In genomic region chr7:97269741-97270140, GRCh38 we compare ENCODE assay signal across 28 cellular contexts.
DNase-seq lines count a peak whose midpoint lies in the region; ATAC-seq lines count a peak whose summit lies in the region.
"Had no signal": no experiment of that assay in that cellular context is flagged by ENCODE, and none has a peak within 500 bp of the region (broad histone marks: within the 10 kb centered on the region; RNA-seq: fewer than 3 reads in every experiment).

No MANE protein-coding gene starts in this region.

- no peak overlapping the region for H3K4me3 ChIP-seq in naive thymus-derived CD4-positive, alpha-beta T cell (ENCODE audit: low read length)
- H3K4me3 ChIP-seq: gastrocnemius medialis, lower lobe of right lung, uterus had no signal

- H3K27me3 ChIP-seq in naive thymus-derived CD4-positive, alpha-beta T cell (ENCODE audit: control insufficient read depth in 2 of 2, insufficient read depth in 2 of 2, low read length in 2 of 2) = no peaks in the 10 kb centered on the region
- H3K27me3 ChIP-seq: gastrocnemius medialis, neutrophil, uterus had no signal

- peak; percentile 90 for DNase-seq in LHCN-M2 (ENCODE audit: low read depth)
- peak; percentile 52 for DNase-seq in dermis blood vessel endothelial cell
- DNase-seq in iris pigment epithelial cell (ENCODE audit: low read depth) = peak; percentile 52
- DNase-seq in smooth muscle cell of the brain vasculature (ENCODE audit: low read depth, low spot score) = peak; percentile 17
- DNase-seq in naive thymus-derived CD4-positive, alpha-beta T cell = no peak
- DNase-seq in NCI-H226 = no peak
- DNase-seq: activated CD4-positive, CD25-positive, alpha-beta regulatory T cell treated with anti-CD3 and anti-CD28 coated beads, Interleukin-2, amount 50 U/mL, for 72 hours; activated CD8-positive, alpha-beta T cell treated with anti-CD3 and anti-CD28 coated beads, Interleukin-2, amount 10 ng/mL, durations not matched to agents 7 days and 5 days; activated effector memory CD4-positive, alpha-beta T cell treated with Interleukin-2 at 50 U/mL for 16 hours; activated naive CD8-positive, alpha-beta T cell treated with anti-CD3 and anti-CD28 coated beads for 36 hours; activated T-cell treated with anti-CD3 and anti-CD28 coated beads for 4 hours; cerebellar nuclear complex; gastrocnemius medialis; hippocampal formation; islet precursor cell; lower lobe of right lung; NCI-H2081; NCI-H446; small intestine; stimulated activated CD4-positive, alpha-beta T cell treated with anti-CD3 and anti-CD28 coated beads, Interleukin-4, amount 100 ng/mL, for 1 hour; stimulated activated naive B cell treated with anti-CD40 and anti-IgM and Interleukin-4, amounts not matched to agents 10 μg/mL and 1 μg/mL and 100 μg/mL, for 72 hours; T-helper 1 cell; uterus had no signal

- H3K9me3 Mint-ChIP-seq in naive thymus-derived CD4-positive, alpha-beta T cell = peaks cover 0 to 7% (median 0%) of the 10 kb centered on the region in 11 donors
- H3K9me3 Mint-ChIP-seq: activated naive CD8-positive, alpha-beta T cell treated with anti-CD3 and anti-CD28 coated beads for 36 hours had no signal

- H3K36me3 ChIP-seq in naive thymus-derived CD4-positive, alpha-beta T cell (ENCODE audit: control insufficient read depth in 2 of 3, insufficient read depth in 3 of 3, low read length in 3 of 3) = no peaks in the 10 kb centered on the region
- H3K36me3 ChIP-seq: gastrocnemius medialis, lower lobe of right lung, neutrophil, uterus had no signal

- no peak overlapping the region for H3K27ac Mint-ChIP-seq in naive thymus-derived CD4-positive, alpha-beta T cell
- H3K27ac Mint-ChIP-seq: activated CD8-positive, alpha-beta T cell treated with anti-CD3 and anti-CD28 coated beads, Interleukin-2, amount 10 ng/mL, durations not matched to agents 7 days and 5 days; activated naive CD8-positive, alpha-beta T cell treated with anti-CD3 and anti-CD28 coated beads for 36 hours; CD14-positive monocyte; progenitor cell of endocrine pancreas; stimulated activated naive B cell treated with anti-CD40 and anti-IgM and Interleukin-4, amounts not matched to agents 10 μg/mL and 1 μg/mL and 100 μg/mL, for 72 hours had no signal

- no peak overlapping the region for H3K4me3 Mint-ChIP-seq in naive thymus-derived CD4-positive, alpha-beta T cell
- H3K4me3 Mint-ChIP-seq: activated CD8-positive, alpha-beta T cell treated with anti-CD3 and anti-CD28 coated beads, Interleukin-2, amount 10 ng/mL, durations not matched to agents 7 days and 5 days; activated naive CD8-positive, alpha-beta T cell treated with anti-CD3 and anti-CD28 coated beads for 36 hours; CD14-positive monocyte; stimulated activated naive B cell treated with anti-CD40 and anti-IgM and Interleukin-4, amounts not matched to agents 10 μg/mL and 1 μg/mL and 100 μg/mL, for 72 hours had no signal

- H3K4me1 ChIP-seq in naive thymus-derived CD4-positive, alpha-beta T cell (ENCODE audit: control insufficient read depth in 2 of 2, insufficient read depth in 2 of 2, low read length in 2 of 2) = no peaks in the 10 kb centered on the region
- H3K4me1 ChIP-seq: gastrocnemius medialis, lower lobe of right lung, uterus had no signal

- POLR2A ChIA-PET in naive thymus-derived CD4-positive, alpha-beta T cell (lab: Charles Lee) = no interaction called here

- H3K27me3 Mint-ChIP-seq in naive thymus-derived CD4-positive, alpha-beta T cell = peaks cover 0 to 23% (median 8%) of the 10 kb centered on the region in 5 donors
- H3K27me3 Mint-ChIP-seq: activated naive CD8-positive, alpha-beta T cell treated with anti-CD3 and anti-CD28 coated beads for 36 hours; progenitor cell of endocrine pancreas; stimulated activated naive B cell treated with anti-CD40 and anti-IgM and Interleukin-4, amounts not matched to agents 10 μg/mL and 1 μg/mL and 100 μg/mL, for 72 hours had no signal

- H3K4me1 Mint-ChIP-seq in naive thymus-derived CD4-positive, alpha-beta T cell = no peaks in the 10 kb centered on the region
- H3K4me1 Mint-ChIP-seq: activated naive CD8-positive, alpha-beta T cell treated with anti-CD3 and anti-CD28 coated beads for 36 hours; CD14-positive monocyte; stimulated activated naive B cell treated with anti-CD40 and anti-IgM and Interleukin-4, amounts not matched to agents 10 μg/mL and 1 μg/mL and 100 μg/mL, for 72 hours had no signal

- intact Hi-C loops in naive thymus-derived CD4-positive, alpha-beta T cell (cut with micrococcal nuclease) = no loop called here

- CTCF ChIA-PET in naive thymus-derived CD4-positive, alpha-beta T cell (lab: Charles Lee) = no interaction called here

- H3K27ac ChIP-seq in naive thymus-derived CD4-positive, alpha-beta T cell (ENCODE audit: low read depth, low read length) = no peak overlapping the region
- H3K27ac ChIP-seq: gastrocnemius medialis, lower lobe of right lung, neutrophil, uterus had no signal

- ATAC-seq in naive thymus-derived CD4-positive, alpha-beta T cell = no peak
- no peak for ATAC-seq in HG03565 (IDR thresholded peaks at IDR 0.05; ENCODE audit: unreplicated experiment)
- ATAC-seq: activated CD8-positive, alpha-beta T cell treated with anti-CD3 and anti-CD28 coated beads, Interleukin-2, amount 10 ng/mL, durations not matched to agents 7 days and 5 days; gastrocnemius medialis; HCT116; lower lobe of right lung; stimulated activated naive B cell treated with anti-CD40 and anti-IgM and Interleukin-4, amounts not matched to agents 10 μg/mL and 1 μg/mL and 100 μg/mL, for 72 hours had no signal

- H3K36me3 Mint-ChIP-seq in naive thymus-derived CD4-positive, alpha-beta T cell = no peaks in the 10 kb centered on the region
- H3K36me3 Mint-ChIP-seq: activated naive CD8-positive, alpha-beta T cell treated with anti-CD3 and anti-CD28 coated beads for 36 hours; CD14-positive monocyte; stimulated activated naive B cell treated with anti-CD40 and anti-IgM and Interleukin-4, amounts not matched to agents 10 μg/mL and 1 μg/mL and 100 μg/mL, for 72 hours had no signal

- H3K9me3 ChIP-seq in naive thymus-derived CD4-positive, alpha-beta T cell (ENCODE audit: control insufficient read depth in 2 of 3, low read length in 3 of 3) = no peaks in the 10 kb centered on the region
- H3K9me3 ChIP-seq: gastrocnemius medialis, lower lobe of right lung, neutrophil, uterus had no signal

Comparison
In these comparisons a context has a peak if more than half of its experiments do, and no peak if none do; other contexts are left out.
1. DNase-seq: peak in LHCN-M2 (single experiment), dermis blood vessel endothelial cell (single experiment), iris pigment epithelial cell (single experiment) and smooth muscle cell of the brain vasculature (single experiment); none in naive thymus-derived CD4-positive, alpha-beta T cell (0 of 9) and NCI-H226 (single experiment).